ENCODE assay signal across 1 cellular context in genomic region chr22:23857606-23858483, GRCh38.
TF ChIP-seq lines count a peak whose summit lies in the region.

TSS of gene SLC2A11 (plus strand) at chr22:23857875. CDS start at chr22:23858000, 125 bp downstream.

TF ChIP-seq in HepG2, 621 proteins besides CTCF, POLR2A, EP300 and RAD21 (continued from another document and continues in another):
- TF ChIP-seq SIX1 (CRISPR knock-in tag; IDR thresholded peaks at IDR 0.05; ENCODE audit: borderline replicate concordance) (no peak), HIVEP1 (CRISPR knock-in tag; IDR thresholded peaks at IDR 0.05) (0 out of 2 replicates have a peak, but pooled peaks have one; percentile 67), LCORL (IDR thresholded peaks at IDR 0.05) (no peak), LCORL (CRISPR knock-in tag; IDR thresholded peaks at IDR 0.05) (no peak), FOXP4 (CRISPR knock-in tag; IDR thresholded peaks at IDR 0.05) (no peak), KIAA2018 (CRISPR knock-in tag; IDR thresholded peaks at IDR 0.05; ENCODE audit: borderline replicate concordance) (no peak), SRSF1 (optimal IDR thresholded peaks at IDR 0.05; ENCODE audit: low read depth, low read length) (no peak), ZNF335 (CRISPR knock-in tag; IDR thresholded peaks at IDR 0.05) (0 out of 2 replicates have a peak, but pooled peaks have one; percentile 56), KLF16 (CRISPR knock-in tag; IDR thresholded peaks at IDR 0.05) (peak in 1 of 2 experiments; percentile 34; a peak in 1 of 4 replicates), SOX13 (IDR thresholded peaks at IDR 0.05) (0 out of 2 replicates have a peak, but pooled peaks have one; percentile 19), SOX13 (CRISPR knock-in tag; conservative IDR thresholded peaks at IDR 0.05 in 1 of 2, IDR thresholded peaks at IDR 0.05 in 1 of 2) (no peak), SMYD3 (CRISPR knock-in tag; IDR thresholded peaks at IDR 0.05) (no peak), MAX (IDR thresholded peaks at IDR 0.05) (peak; percentile 57; the same call in 1 of the 2 replicates), HCFC1 (IDR thresholded peaks at IDR 0.05; ENCODE audit: low read depth, low read length) (no peak), ZFX (CRISPR knock-in tag; IDR thresholded peaks at IDR 0.05; ENCODE audit: low read depth) (peak; percentile 83), THRA (CRISPR knock-in tag; IDR thresholded peaks at IDR 0.05; ENCODE audit: borderline replicate concordance) (0 out of 2 replicates have a peak, but pooled peaks have one; percentile 18), ZNF709 (CRISPR knock-in tag; IDR thresholded peaks at IDR 0.05) (peak; percentile 76; the same call in 1 of the 2 replicates), ZNF296 (CRISPR knock-in tag; conservative IDR thresholded peaks at IDR 0.05) (no peak), IRX3 (CRISPR knock-in tag; IDR thresholded peaks at IDR 0.05; ENCODE audit: borderline replicate concordance, low read depth) (no peak), POLR2AphosphoS5 (IDR thresholded peaks at IDR 0.05; ENCODE audit: low read depth, low read length) (peak; percentile 90), NR2F6 (IDR thresholded peaks at IDR 0.05) (no peak), NR2F6 (CRISPR knock-in tag; IDR thresholded peaks at IDR 0.05) (no peak), ZNF543 (CRISPR knock-in tag; IDR thresholded peaks at IDR 0.05) (no peak), NCOA2 (CRISPR knock-in tag; IDR thresholded peaks at IDR 0.05) (peak; percentile 47; the same call in 1 of the 2 replicates), TEAD3 (CRISPR knock-in tag; optimal IDR thresholded peaks at IDR 0.05; ENCODE audit: borderline replicate concordance) (peak; percentile 34), MZF1 (CRISPR knock-in tag; IDR thresholded peaks at IDR 0.05; ENCODE audit: borderline replicate concordance) (0 out of 2 replicates have a peak, but pooled peaks have one; percentile 27), PHF21A (CRISPR knock-in tag; IDR thresholded peaks at IDR 0.05) (0 out of 2 replicates have a peak, but pooled peaks have one; percentile 27), ZNF468 (CRISPR knock-in tag; IDR thresholded peaks at IDR 0.05) (0 out of 2 replicates have a peak, but pooled peaks have one; percentile 36), BRCA1 (CRISPR knock-in tag; IDR thresholded peaks at IDR 0.05) (peak; percentile 80; the same call in 1 of the 2 replicates), SALL1 (CRISPR knock-in tag; IDR thresholded peaks at IDR 0.05) (peak; percentile 68; the same call in 1 of the 2 replicates), SNAPC5 (CRISPR knock-in tag; IDR thresholded peaks at IDR 0.05; ENCODE audit: borderline replicate concordance) (no peak), ZNF672 (CRISPR knock-in tag; IDR thresholded peaks at IDR 0.05) (no peak), XBP1 (CRISPR knock-in tag; IDR thresholded peaks at IDR 0.05) (no peak), ZNF367 (CRISPR knock-in tag; IDR thresholded peaks at IDR 0.05; ENCODE audit: borderline replicate concordance) (no peak), XRCC5 (optimal IDR thresholded peaks at IDR 0.05; ENCODE audit: low read length) (peak; percentile 19), ZBTB43 (CRISPR knock-in tag; conservative IDR thresholded peaks at IDR 0.05) (peak; percentile 59; the same call in 1 of the 2 replicates), ZNF570 (CRISPR knock-in tag; IDR thresholded peaks at IDR 0.05; ENCODE audit: borderline replicate concordance) (no peak), ZNF761 (CRISPR knock-in tag; conservative IDR thresholded peaks at IDR 0.05) (0 out of 2 replicates have a peak, but pooled peaks have one; percentile 28), ZNF280D (CRISPR knock-in tag; IDR thresholded peaks at IDR 0.05) (no peak), MYPOP (CRISPR knock-in tag; IDR thresholded peaks at IDR 0.05) (peak; percentile 100), GATA4 (IDR thresholded peaks at IDR 0.05; ENCODE audit: borderline replicate concordance, low read depth) (peak; percentile 69; the same call in 1 of the 2 replicates), ZNF800 (CRISPR knock-in tag; IDR thresholded peaks at IDR 0.05) (peak; percentile 84), GPN1 (CRISPR knock-in tag; IDR thresholded peaks at IDR 0.05; ENCODE audit: borderline replicate concordance) (no peak), HNRNPLL (IDR thresholded peaks at IDR 0.05; ENCODE audit: low read depth, low read length, poor library complexity, severe bottlenecking) (peak; percentile 94), ZNF777 (CRISPR knock-in tag; IDR thresholded peaks at IDR 0.05) (peak; percentile 65; the same call in 1 of the 2 replicates), ZNF232 (CRISPR knock-in tag; IDR thresholded peaks at IDR 0.05; ENCODE audit: borderline replicate concordance) (peak; percentile 76; the same call in 1 of the 2 replicates)
